In the genomic region with DNA sequence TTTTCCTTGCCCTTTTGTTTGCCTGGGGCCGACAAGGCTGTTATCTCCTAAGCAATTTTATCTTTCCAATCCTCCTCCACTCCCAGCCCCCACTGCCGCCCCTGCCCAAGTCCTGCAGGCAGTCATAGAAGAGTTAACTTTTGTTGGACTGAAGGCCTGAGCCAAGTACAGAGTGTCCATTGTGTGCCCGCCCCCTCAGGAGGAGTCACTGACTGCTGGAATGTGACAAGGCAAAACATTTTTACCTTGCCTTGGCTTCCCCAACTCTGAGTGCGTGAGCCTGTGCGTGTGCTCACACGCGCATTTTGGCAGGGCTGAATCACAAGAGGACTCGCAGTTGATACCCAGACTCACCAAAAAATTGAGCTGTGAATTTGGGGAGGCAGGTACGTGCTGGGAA, we compare ENCODE assay signal across 10 cellular contexts. TPM values are rescaled to one million over a fixed set of nuclear protein-coding genes. Genes with fewer than 3 reads are reported as not detected.
A peak's percentile ranks its signal among the peaks of the same experiment; 100 is the strongest.
DNase-seq lines count a peak whose midpoint lies in the region; ATAC-seq and TF ChIP-seq lines count a peak whose summit lies in the region.
"Had no signal": no experiment of that assay in that cellular context is flagged by ENCODE, and none has a peak within 500 bp of the region (broad histone marks: within the 10 kb centered on the region; RNA-seq: fewer than 3 reads in every experiment).

No MANE protein-coding gene starts in this region.

- H3K27me3 ChIP-seq in GM23248 (replicated peaks; ENCODE audit: insufficient read depth): no peaks in the 10 kb centered on the region
- no peaks in the 10 kb centered on the region for H3K27me3 ChIP-seq in gastrocnemius medialis
- H3K27me3 ChIP-seq in effector memory CD4-positive, alpha-beta T cell (replicated peaks; ENCODE audit: control insufficient read depth, insufficient read depth, low read length, poor library complexity, severe bottlenecking): no peaks in the 10 kb centered on the region

- DNase-seq in GM23248 (peak; percentile 41), coronary artery (ENCODE audit: low spot score) (no peak), left kidney (ENCODE audit: low read depth, low spot score) (peak; percentile 57), gastrocnemius medialis (peak; percentile 36 to 69)
- no peak for DNase-seq in activated CD4-positive, alpha-beta T cell treated with anti-CD3 and anti-CD28 coated beads for 48 hours
- no peak for DNase-seq in effector memory CD4-positive, alpha-beta T cell
- DNase-seq: activated T-cell treated with anti-CD3 and anti-CD28 coated beads, Interleukin-2, amount 50 U/mL, for 4 hours; AML-193 had no signal

- peaks cover 26% of the 10 kb centered on the region for H3K4me1 ChIP-seq in GM23248 (ENCODE audit: insufficient read depth)
- peaks cover 76 to 77% of the 10 kb centered on the region in 2 donors for H3K4me1 ChIP-seq in gastrocnemius medialis
- no peaks in the 10 kb centered on the region for H3K4me1 ChIP-seq in effector memory CD4-positive, alpha-beta T cell (ENCODE audit: control insufficient read depth, insufficient read depth, low read length, poor library complexity, severe bottlenecking)

- 49 to 58% methylated on average over 9 of the region's 9 CpGs for WGBS in GM23248 (ENCODE audit: low coverage in 1 of 2, low lambda C conversion rate in 2 of 2, missing lambda C conversion rate in 2 of 2), 2 experiments

- H3K36me3 ChIP-seq in GM23248 (ENCODE audit: low read depth) (no peaks in the 10 kb centered on the region), gastrocnemius medialis (no peaks in the 10 kb centered on the region)
- no peaks in the 10 kb centered on the region for H3K36me3 ChIP-seq in effector memory CD4-positive, alpha-beta T cell (ENCODE audit: control insufficient read depth, insufficient read depth, low read length)

- no peaks in the 10 kb centered on the region for H3K79me2 ChIP-seq in GM23248 (ENCODE audit: insufficient read depth)

- no peak for TF ChIP-seq CTCF in coronary artery (IDR thresholded peaks at IDR 0.05)
- no peak for TF ChIP-seq CTCF in gastrocnemius medialis (IDR thresholded peaks at IDR 0.05 in 4 of 5, conservative IDR thresholded peaks at IDR 0.05 in 1 of 5)

- H3K27ac ChIP-seq in GM23248 (no peak overlapping the region), coronary artery (peak overlapping the region in 1 of 2 donors; percentile 60), gastrocnemius medialis (peak overlapping the region; percentile 71 to 81 (median 80))
- no peak overlapping the region for H3K27ac ChIP-seq in effector memory CD4-positive, alpha-beta T cell (ENCODE audit: insufficient read depth, low read length, poor library complexity, severe bottlenecking)

- no peaks in the 10 kb centered on the region for H4K20me1 ChIP-seq in GM23248 (ENCODE audit: insufficient read depth)

- no peaks in the 10 kb centered on the region for H3K9me3 ChIP-seq in GM23248 (ENCODE audit: low read depth)
- no peaks in the 10 kb centered on the region for H3K9me3 ChIP-seq in gastrocnemius medialis
- no peaks in the 10 kb centered on the region for H3K9me3 ChIP-seq in effector memory CD4-positive, alpha-beta T cell (ENCODE audit: control insufficient read depth, low read length)

- no peaks in the 10 kb centered on the region for H3K9me2 ChIP-seq in GM23248 (ENCODE audit: insufficient read depth)

- H3K9ac ChIP-seq in GM23248: no peak overlapping the region

- TF ChIP-seq POLR2A in gastrocnemius medialis (IDR thresholded peaks at IDR 0.05): no peak

- in situ Hi-C loops in GM23248 (cut with MboI): no loop called here
- in situ Hi-C loops in gastrocnemius medialis (cut with MboI; ENCODE audit: low sequenced_read_pairs in 4 of 4): loop anchor here in 1 of 4 donors (25.0 kb wide), 1 partner anchor 90 kb away; no protein-coding TSS in a partner anchor

- intact Hi-C loops in gastrocnemius medialis (cut with DNase I; ENCODE audit: low total_unique reads): loop anchor here (5.0 kb wide), 2 partner anchors 95 to 625 kb away; no protein-coding TSS in a partner anchor

- no peak overlapping the region for H3K4me3 ChIP-seq in GM23248
- H3K4me3 ChIP-seq in coronary artery: peak overlapping the region; percentile 32
- H3K4me3 ChIP-seq in gastrocnemius medialis: peak overlapping the region; percentile 42 to 51 (median 48)
- H3K4me3 ChIP-seq in effector memory CD4-positive, alpha-beta T cell (ENCODE audit: insufficient read depth, low read depth, low read length, poor library complexity, severe bottlenecking): no peak overlapping the region

- H3K4me2 ChIP-seq in GM23248 (ENCODE audit: unreplicated experiment): no peak overlapping the region

- peak; percentile 77 to 86 for ATAC-seq in gastrocnemius medialis
- ATAC-seq in GM21447 (IDR thresholded peaks at IDR 0.05; ENCODE audit: unreplicated experiment): no peak
- no peak for ATAC-seq in HG03521 (IDR thresholded peaks at IDR 0.05; ENCODE audit: unreplicated experiment)
- ATAC-seq: activated T-cell treated with anti-CD3 and anti-CD28 coated beads, Interleukin-2, amount 50 U/mL, for 4 hours had no signal

- no peak overlapping the region for H2AFZ ChIP-seq in GM23248

- peaks cover 19% of the 10 kb centered on the region for H3F3A ChIP-seq in GM23248 (ENCODE audit: insufficient read depth)

RNA-seq across cellular contexts. Expression of a gene that starts 16.2 kb away (rescaled TPM):
- 4.1 and 5.2 TPM in 2 replicates for total RNA-seq in GM23248 (2014; rRNA removed; shearing (Covaris generic))
- polyA plus RNA-seq in GM23248 (2016; fragmentation: Nextera tagmentation; extraction: Ambion mirVana): 0.91 and 1.3 TPM in 2 replicates
- total RNA-seq in gastrocnemius medialis: 10 to 100 TPM in 3 of 4 donors, 1 to 10 TPM in 1; 9.2 to 20.0 (median 15.3) TPM

Comparison
In these comparisons a context has a peak if more than half of its experiments do, and no peak if none do; other contexts are left out.
1. DNase-seq: peak in GM23248 (single experiment), left kidney (single experiment) and gastrocnemius medialis (2 of 2); none in coronary artery (single experiment), activated CD4-positive, alpha-beta T cell treated with anti-CD3 and anti-CD28 coated beads for 48 hours (single experiment) and effector memory CD4-positive, alpha-beta T cell (0 of 3).
2. H3K27ac ChIP-seq: peak in gastrocnemius medialis (4 of 4); none in GM23248 (single experiment) and effector memory CD4-positive, alpha-beta T cell (single experiment).
3. H3K4me3 ChIP-seq: peak in coronary artery (single experiment) and gastrocnemius medialis (4 of 4); none in GM23248 (single experiment) and effector memory CD4-positive, alpha-beta T cell (single experiment).
4. ATAC-seq: peak in gastrocnemius medialis (2 of 2); none in GM21447 (single experiment) and HG03521 (single experiment).